Comparison of ENCODE assay signal across 22 cellular contexts in genomic region chr16:995087-995486, GRCh38. TPM values are rescaled to one million over a fixed set of nuclear protein-coding genes. Genes with fewer than 3 reads are reported as not detected.
DNase-seq lines count a peak whose midpoint lies in the region; ATAC-seq, FAIRE-seq and TF ChIP-seq lines count a peak whose summit lies in the region.
"Had no signal": no experiment of that assay in that cellular context is flagged by ENCODE, and none has a peak within 500 bp of the region (broad histone marks: within the 10 kb centered on the region; RNA-seq: fewer than 3 reads in every experiment).

No MANE protein-coding gene starts in this region.

- H3K56ac ChIP-seq in H1 (replicated peaks; ENCODE audit: insufficient read length, low read depth, low read length), result no peak overlapping the region

- no peak overlapping the region for H2BK15ac ChIP-seq in H1 (ENCODE audit: low read length)

- no peak overlapping the region for H2BK120ac ChIP-seq in H1 (replicated peaks; ENCODE audit: low read depth, low read length)

- CTCF ChIA-PET in H1 (lab: Charles Lee; ENCODE audit: partially characterized antibody), result interaction anchor here (0.9 kb wide), 1 partner anchor 66 kb away, joined by 3 read pairs; no protein-coding TSS in a partner anchor

- H2AFZ ChIP-seq in H1 (ENCODE audit: low read length), result no peak overlapping the region

- ATAC-seq in GM21360 (IDR thresholded peaks at IDR 0.05; ENCODE audit: unreplicated experiment), result no peak
- ATAC-seq: heart left ventricle had no signal

- no peaks in the 10 kb centered on the region for H3K79me2 ChIP-seq in H1 (ENCODE audit: control insufficient read depth in 1 of 2, insufficient read depth in 2 of 2, low read length in 2 of 2)

- no peak overlapping the region for H4K91ac ChIP-seq in H1 (replicated peaks; ENCODE audit: insufficient read length, low read length)

- no peak overlapping the region for H3K23ac ChIP-seq in H1 (ENCODE audit: insufficient read length)

- H4K8ac ChIP-seq in H1 (ENCODE audit: extremely low read depth, insufficient read depth, low read length), result no peak overlapping the region

- H3K4me1 ChIP-seq in H1 (replicated peaks in 1 of 4; ENCODE audit: control insufficient read depth in 3 of 4, insufficient read depth in 4 of 4, low read length in 3 of 4), result peaks cover 0 to 5% (median 0%) of the 10 kb centered on the region in 4 experiments; a peak in 1 of 7 replicates

- no peaks in the 10 kb centered on the region for H3K36me3 ChIP-seq in H1 (ENCODE audit: control insufficient read depth in 2 of 4, insufficient read depth in 4 of 4, low read length in 3 of 4)
- H3K36me3 ChIP-seq: ascending aorta, heart left ventricle, neutrophil had no signal

- 0 out of 2 replicates have a peak overlapping the region, but pooled peaks have one; percentile 48 for H2BK20ac ChIP-seq in H1 (ENCODE audit: low read length)

- no peak for TF ChIP-seq EP300 in H1 (IDR thresholded peaks at IDR 0.05; ENCODE audit: borderline replicate concordance in 1 of 2, low read depth in 2 of 2, low read length in 2 of 2)

- no peaks in the 10 kb centered on the region for H3K27me3 ChIP-seq in H1 (replicated peaks in 1 of 4; ENCODE audit: control insufficient read depth in 3 of 4, extremely low read depth in 1 of 4, insufficient read depth in 3 of 4, low read length in 3 of 4)
- H3K27me3 ChIP-seq: ascending aorta had no signal

- no peak overlapping the region for H4K5ac ChIP-seq in H1 (ENCODE audit: insufficient read length, low read depth, low read length)

- POLR2A ChIA-PET in H1 (lab: Charles Lee; ENCODE audit: partially characterized antibody), result no interaction called here

- no peak overlapping the region for H2AK5ac ChIP-seq in H1 (ENCODE audit: low read depth, low read length)

- H2BK12ac ChIP-seq in H1 (ENCODE audit: low read depth, low read length), result no peak overlapping the region

- no peak overlapping the region for H3K4me2 ChIP-seq in H1 (ENCODE audit: insufficient read depth in 1 of 2, low read depth in 2 of 2, low read length in 2 of 2)

- no peak overlapping the region for H3K18ac ChIP-seq in H1 (ENCODE audit: extremely low read depth, low read length)

- H3K79me1 ChIP-seq in H1 (ENCODE audit: low read depth, low read length), result no peaks in the 10 kb centered on the region

- WGBS in H1 (ENCODE audit: extremely low coverage in 1 of 2, insufficient coverage in 1 of 2, insufficient read length in 1 of 2, insufficient replicate concordance in 2 of 2, low coverage in 1 of 2, low lambda C conversion rate in 2 of 2, missing lambda C conversion rate in 1 of 2), 2 experiments, result 76% methylated on average over 3 of the region's 3 CpGs; no CpG with 5 or more reads in 1 of the 2 experiments

- in situ Hi-C loops in GM13977 (cut with MboI; ENCODE audit: low pct_unique_long_range_greater_than_20kb, low sequenced_read_pairs, unreplicated experiment), result no loop called here

- FAIRE-seq in H1 (lab: Jason Lieb, UNC), result no peak
- FAIRE-seq: H54, kidney had no signal

- peaks cover 18 to 68% of the 10 kb centered on the region in 2 experiments for H3K9me3 ChIP-seq in H1 (ENCODE audit: insufficient read depth in 2 of 2, low read depth in 1 of 2, low read length in 1 of 2)
- H3K9me3 ChIP-seq: neutrophil had no signal

- peaks cover 10% of the 10 kb centered on the region; the same call in 1 of the 2 replicates for H3K23me2 ChIP-seq in H1 (ENCODE audit: low read depth, low read length)

- no peak overlapping the region for H2BK5ac ChIP-seq in H1 (ENCODE audit: low read depth, low read length)

- TF ChIP-seq RAD21 in H1 (IDR thresholded peaks at IDR 0.05 in 1 of 2, conservative IDR thresholded peaks at IDR 0.05 in 1 of 2; ENCODE audit: low read depth in 2 of 2, low read length in 2 of 2), result no peak

- no peak overlapping the region for H3K27ac ChIP-seq in H1 (ENCODE audit: low read depth, low read length)
- H3K27ac ChIP-seq: 22Rv1, ascending aorta, heart left ventricle, neutrophil, tibial nerve had no signal

- TF ChIP-seq POLR2A in H1 (IDR thresholded peaks at IDR 0.05; ENCODE audit: control extremely low read depth in 1 of 2, low read depth in 2 of 2, low read length in 2 of 2), result no peak

- TF ChIP-seq CTCF in H1 (IDR thresholded peaks at IDR 0.05; ENCODE audit: control extremely low read depth in 1 of 3, insufficient read depth in 1 of 3, low read depth in 1 of 3, low read length in 3 of 3) (no peak), GM13977 (IDR thresholded peaks at IDR 0.05; ENCODE audit: extremely low read depth, insufficient read depth, missing control alignments) (no peak)

- H3K4ac ChIP-seq in H1 (replicated peaks; ENCODE audit: insufficient read length, low read depth, low read length), result no peak overlapping the region

- H3K4me3 ChIP-seq in H1 (ENCODE audit: extremely low read depth in 1 of 4, insufficient read depth in 2 of 4, low read depth in 3 of 4, low read length in 4 of 4), result no peak overlapping the region
- H3K4me3 ChIP-seq: ascending aorta, heart left ventricle, tibial nerve had no signal

- H4K20me1 ChIP-seq in H1 (replicated peaks in 1 of 2; ENCODE audit: control insufficient read depth in 1 of 2, insufficient read depth in 2 of 2, low read length in 2 of 2), result peaks cover 0 to 2% of the 10 kb centered on the region in 2 experiments

- H3K9ac ChIP-seq in H1 (replicated peaks in 1 of 4; ENCODE audit: extremely low read depth in 1 of 4, low read depth in 3 of 4, low read length in 3 of 4), result no peak overlapping the region

- H3K14ac ChIP-seq in H1 (ENCODE audit: insufficient read length), result no peak overlapping the region

- DNase-seq in DMS 273 (lab: John Stamatoyannopoulos, UW; ENCODE audit: unreplicated experiment), result peak; percentile 76
- no peak for DNase-seq in DMS 273 treated with DMSO at 0.1 percent for 48 hours (lab: John Stamatoyannopoulos, UW)
- peak; percentile 16 for DNase-seq in OCI-M1 (lab: John Stamatoyannopoulos, UW)
- DNase-seq in H1 (ENCODE audit: low read depth in 1 of 2, low spot score in 2 of 2), result no peak
- peak; percentile 72 for DNase-seq in myocyte (ENCODE audit: low read depth)
- no peak for DNase-seq in GM13977 (ENCODE audit: low spot score)
- DNase-seq in NK-92 (lab: John Stamatoyannopoulos, UW; ENCODE audit: unreplicated experiment), result no peak
- DNase-seq: activated CD4-positive, CD25-positive, alpha-beta regulatory T cell treated with anti-CD3 and anti-CD28 coated beads, Interleukin-2, amount 50 U/mL, for 72 hours; cortex of kidney; heart left ventricle; Karpas-422; kidney; NCI-H1436 treated with DMSO at 0.1 percent for 48 hours; NCI-H446 treated with DMSO at 0.1 percent for 48 hours; stimulated activated naive CD4-positive, alpha-beta T cell had no signal

TF ChIP-seq in H1, 55 proteins besides CTCF, POLR2A, EP300 and RAD21:
- TF ChIP-seq CBX5 (IDR thresholded peaks at IDR 0.05; ENCODE audit: low read depth, low read length) (0 out of 2 replicates have a peak, but pooled peaks have one; percentile 85), MAFK (IDR thresholded peaks at IDR 0.05; ENCODE audit: low read depth, low read length) (no peak)

RNA-seq across cellular contexts. Expression of gene SOX8, which starts 13.5 kb away (rescaled TPM):
- 5.7 and 6.4 TPM in 2 replicates for total RNA-seq in H1 (2021; fragmentation: NEBNext Ultra II Directional; extraction: Animal tissue kit (Norgen Biotek cat#: 25700))
- 2.2 and 4.5 TPM in 2 replicates for polyA plus RNA-seq in H1 (2011; rRNA removed)
- 3.4 TPM for polyA plus RNA-seq in H1 (2011; cell fraction: cytosol; rRNA removed)
- polyA plus RNA-seq in H1 (2011; cell fraction: nucleus; rRNA removed), result 6.4 TPM
- polyA plus RNA-seq in H1 (2012, experiment 1 of 2), result 2.6 to 3.6 TPM (median 3.4 TPM) in 4 replicates
- polyA plus RNA-seq in H1 (2012, experiment 2 of 2), result 3.8 TPM
- 4.4 TPM for polyA plus RNA-seq in H1 (2013, experiment 1 of 2)
- polyA plus RNA-seq in H1 (2013, experiment 2 of 2), result 4.6 TPM
- polyA minus RNA-seq in H1 (2011; rRNA and poly(A)+ RNA removed), result 0.51 and 1.2 TPM in 2 replicates
- 1.8 TPM for polyA minus RNA-seq in H1 (2011; cell fraction: cytosol; rRNA and poly(A)+ RNA removed)
- 3.5 TPM for polyA minus RNA-seq in H1 (2011; cell fraction: nucleus; rRNA and poly(A)+ RNA removed)
- 53.9 and 116 TPM in 2 replicates for total RNA-seq in myocyte
- polyA plus RNA-seq in myocyte (2012), result 18.8 TPM
- total RNA-seq: epithelial cell of proximal tubule had no signal

RNA-seq across cellular contexts. Expression of gene LMF1, which starts 24.3 kb away (rescaled TPM):
- total RNA-seq in H1 (2021; fragmentation: NEBNext Ultra II Directional; extraction: Animal tissue kit (Norgen Biotek cat#: 25700)), result 3.5 and 5.1 TPM in 2 replicates
- polyA plus RNA-seq in H1 (2011; rRNA removed), result 9.0 and 9.1 TPM in 2 replicates
- polyA plus RNA-seq in H1 (2011; cell fraction: cytosol; rRNA removed), result 3.9 TPM
- 13.2 TPM for polyA plus RNA-seq in H1 (2011; cell fraction: nucleus; rRNA removed)
- 3.0 to 6.8 TPM (median 5.8 TPM) in 4 replicates for polyA plus RNA-seq in H1 (2012, experiment 1 of 2)
- 4.3 TPM for polyA plus RNA-seq in H1 (2012, experiment 2 of 2)
- 4.6 TPM for polyA plus RNA-seq in H1 (2013, experiment 1 of 2)
- 4.0 TPM for polyA plus RNA-seq in H1 (2013, experiment 2 of 2)
- polyA minus RNA-seq in H1 (2011; rRNA and poly(A)+ RNA removed), result 9.2 and 12.6 TPM in 2 replicates
- polyA minus RNA-seq in H1 (2011; cell fraction: cytosol; rRNA and poly(A)+ RNA removed), result 2.3 TPM
- 11.4 TPM for polyA minus RNA-seq in H1 (2011; cell fraction: nucleus; rRNA and poly(A)+ RNA removed)
- 67.9 and 74.3 TPM in 2 replicates for total RNA-seq in myocyte
- 39.2 TPM for polyA plus RNA-seq in myocyte (2012)

Comparison
In these comparisons a context has a peak if more than half of its experiments do, and no peak if none do; other contexts are left out.
1. DNase-seq: peak in DMS 273 (single experiment), OCI-M1 (single experiment) and myocyte (single experiment); none in DMS 273 treated with DMSO at 0.1 percent for 48 hours (single experiment), H1 (0 of 2), GM13977 (single experiment) and NK-92 (single experiment).
2. RNA of gene LMF1, which starts 24.3 kb away (total RNA-seq): 67.9 to 74.3 TPM in myocyte; 3.5 to 5.1 TPM in H1; every median in the first group is over 10 times any median in the second.